Comparison of ENCODE assay signal across 18 cellular contexts in genomic region chr2:151459368-151459767, GRCh38.
"Had no signal": no experiment of that assay in that cellular context is flagged by ENCODE, and none has a peak within 500 bp of the region (broad histone marks: within the 10 kb centered on the region; RNA-seq: fewer than 3 reads in every experiment).

No MANE protein-coding gene starts in this region.

- H3K4me1 Mint-ChIP-seq: nephron progenitor cell; stimulated activated memory B cell treated with anti-CD40 and anti-IgM and Interleukin-4, amounts not matched to agents 10 μg/mL and 1 μg/mL and 100 μg/mL, for 72 hours had no signal

- H3K27me3 Mint-ChIP-seq: activated naive CD8-positive, alpha-beta T cell; central memory CD8-positive, alpha-beta T cell; stimulated activated memory B cell treated with anti-CD40 and anti-IgM and Interleukin-4, amounts not matched to agents 10 μg/mL and 1 μg/mL and 100 μg/mL, for 72 hours had no signal

- DNase-seq: activated CD4-positive, alpha-beta T cell treated with anti-CD3 and anti-CD28 coated beads for 1 hour; activated CD4-positive, alpha-beta T cell treated with anti-CD3 and anti-CD28 coated beads, Interleukin-2, amount 50 U/mL, for 4 hours; brain microvascular endothelial cell; cortex of kidney; effector CD8-positive, alpha-beta T cell; esophagus squamous epithelium; head of caudate nucleus; left lung; nephron progenitor cell; nucleus accumbens; stimulated activated CD4-positive, alpha-beta T cell treated with anti-CD3 and anti-CD28 coated beads, Interleukin-4, amount 100 ng/mL, for 4 hours; T-helper 1 cell; T1000; upper lobe of right lung; WERI-Rb-1 had no signal

- H3K4me3 ChIP-seq: esophagus squamous epithelium, left lung, upper lobe of right lung had no signal

- H3K9me3 ChIP-seq: esophagus squamous epithelium, left lung, upper lobe of right lung had no signal

- H3K27me3 ChIP-seq: brain microvascular endothelial cell, esophagus squamous epithelium, left lung, upper lobe of right lung had no signal

- H3K27ac Mint-ChIP-seq: activated naive CD8-positive, alpha-beta T cell; stimulated activated memory B cell treated with anti-CD40 and anti-IgM and Interleukin-4, amounts not matched to agents 10 μg/mL and 1 μg/mL and 100 μg/mL, for 72 hours had no signal

- H3K4me1 ChIP-seq: esophagus squamous epithelium, left lung, upper lobe of right lung had no signal

- H3K4me3 Mint-ChIP-seq: activated naive CD8-positive, alpha-beta T cell; central memory CD8-positive, alpha-beta T cell; nephron progenitor cell; stimulated activated memory B cell treated with anti-CD40 and anti-IgM and Interleukin-4, amounts not matched to agents 10 μg/mL and 1 μg/mL and 100 μg/mL, for 72 hours had no signal

- H3K27ac ChIP-seq: brain microvascular endothelial cell, esophagus squamous epithelium, left lung, upper lobe of right lung, WERI-Rb-1 had no signal

- H3K9me3 Mint-ChIP-seq: central memory CD8-positive, alpha-beta T cell; nephron progenitor cell; stimulated activated memory B cell treated with anti-CD40 and anti-IgM and Interleukin-4, amounts not matched to agents 10 μg/mL and 1 μg/mL and 100 μg/mL, for 72 hours had no signal
